In genomic region chr6:39920147-39920546, GRCh38 we compare ENCODE assay signal across 2 cellular contexts.
TF ChIP-seq lines count a peak whose summit lies in the region.

No MANE protein-coding gene starts in this region.

TF ChIP-seq in liver, 16 proteins besides CTCF, POLR2A, EP300 and RAD21:
- TF ChIP-seq MAX (IDR thresholded peaks at IDR 0.05) (peak; percentile 38), YY1 (IDR thresholded peaks at IDR 0.05) (peak; percentile 15), ZBTB33 (IDR thresholded peaks at IDR 0.05) (no peak), GABPA (IDR thresholded peaks at IDR 0.05 in 1 of 2, conservative IDR thresholded peaks at IDR 0.05 in 1 of 2) (peak in 1 of 2 donors; percentile 11), REST (IDR thresholded peaks at IDR 0.05) (no peak), HNF4A (conservative IDR thresholded peaks at IDR 0.05) (peak; percentile 80 to 84), RXRA (IDR thresholded peaks at IDR 0.05) (peak; percentile 49 to 85), SP1 (IDR thresholded peaks at IDR 0.05) (peak; percentile 43), NR2F2 (IDR thresholded peaks at IDR 0.05) (no peak), JUND (IDR thresholded peaks at IDR 0.05) (peak in 1 of 2 donors; percentile 44), FOXA1 (IDR thresholded peaks at IDR 0.05) (no peak), FOXA2 (IDR thresholded peaks at IDR 0.05) (peak; percentile 35)

TF ChIP-seq in HepG2, 621 proteins besides CTCF, POLR2A, EP300 and RAD21 (continued from another document):
- TF ChIP-seq PLSCR1 (CRISPR knock-in tag; IDR thresholded peaks at IDR 0.05; ENCODE audit: borderline replicate concordance) = no peak
- no peak for TF ChIP-seq ZNF775 (CRISPR knock-in tag; IDR thresholded peaks at IDR 0.05; ENCODE audit: borderline replicate concordance)
